Comparison of ENCODE assay signal across 23 cellular contexts in genomic region chr10:712089-712488, GRCh38.
"Had no signal": no experiment of that assay in that cellular context is flagged by ENCODE, and none has a peak within 500 bp of the region (broad histone marks: within the 10 kb centered on the region; RNA-seq: fewer than 3 reads in every experiment).

No MANE protein-coding gene starts in this region.

- H3K36me3 ChIP-seq: pancreas, suprapubic skin, tibial nerve had no signal

- H3K9me3 ChIP-seq: pancreas had no signal

- H3K27ac Mint-ChIP-seq: activated naive CD8-positive, alpha-beta T cell treated with anti-CD3 and anti-CD28 coated beads for 36 hours; immature natural killer cell; nephron; stimulated activated naive CD8-positive, alpha-beta T cell treated with anti-CD3 and anti-CD28 coated beads, Interleukin-15, Interleukin-2, amounts not matched to agents 100 ng/mL and 50 ng/mL, for 24 hours had no signal

- DNase-seq: activated CD4-positive, alpha-beta T cell treated with anti-CD3 and anti-CD28 coated beads for 4 hours; activated CD4-positive, alpha-beta T cell treated with anti-CD3 and anti-CD28 coated beads, Interleukin-2, amount 50 U/mL, for 48 hours; activated CD4-positive, CD25-positive, alpha-beta regulatory T cell; activated naive CD4-positive, alpha-beta T cell treated with Interleukin-2 at 50 U/mL for 16 hours; activated naive CD8-positive, alpha-beta T cell treated with anti-CD3 and anti-CD28 coated beads for 36 hours; activated T-cell treated with anti-CD3 and anti-CD28 coated beads, Interleukin-2, amount 50 U/mL, for 48 hours; amniotic stem cell; cortex of kidney; erythroblast; immature natural killer cell; kidney glomerular epithelial cell; left ventricle myocardium superior; mesenchymal stem cell; pancreas; psoas muscle; right cardiac atrium; stimulated activated CD4-positive, alpha-beta T cell treated with anti-CD3 and anti-CD28 coated beads, Interleukin-1b, Interleukin-23, amount 100 ng/mL, for 48 hours; T-helper 9 cell had no signal

- ATAC-seq: foreskin keratinocyte, left ventricle myocardium superior, pancreas, psoas muscle, right cardiac atrium had no signal

- H3K27ac ChIP-seq: foreskin keratinocyte, pancreas, psoas muscle, suprapubic skin, tibial nerve had no signal

- H3K4me1 Mint-ChIP-seq: activated naive CD8-positive, alpha-beta T cell treated with anti-CD3 and anti-CD28 coated beads for 36 hours; immature natural killer cell; nephron had no signal

- H3K4me3 ChIP-seq: pancreas, psoas muscle, suprapubic skin, tibial nerve had no signal

- H3K4me1 ChIP-seq: foreskin keratinocyte, pancreas, psoas muscle, suprapubic skin, tibial nerve had no signal

- H3K4me3 Mint-ChIP-seq: activated naive CD8-positive, alpha-beta T cell treated with anti-CD3 and anti-CD28 coated beads for 36 hours; immature natural killer cell; nephron; stimulated activated naive CD8-positive, alpha-beta T cell treated with anti-CD3 and anti-CD28 coated beads, Interleukin-15, Interleukin-2, amounts not matched to agents 100 ng/mL and 50 ng/mL, for 24 hours had no signal

- H3K27me3 ChIP-seq: pancreas, suprapubic skin, tibial nerve had no signal

- H3K36me3 Mint-ChIP-seq: immature natural killer cell had no signal
